24 cellular contexts compared by ENCODE assay signal in the genomic region with DNA sequence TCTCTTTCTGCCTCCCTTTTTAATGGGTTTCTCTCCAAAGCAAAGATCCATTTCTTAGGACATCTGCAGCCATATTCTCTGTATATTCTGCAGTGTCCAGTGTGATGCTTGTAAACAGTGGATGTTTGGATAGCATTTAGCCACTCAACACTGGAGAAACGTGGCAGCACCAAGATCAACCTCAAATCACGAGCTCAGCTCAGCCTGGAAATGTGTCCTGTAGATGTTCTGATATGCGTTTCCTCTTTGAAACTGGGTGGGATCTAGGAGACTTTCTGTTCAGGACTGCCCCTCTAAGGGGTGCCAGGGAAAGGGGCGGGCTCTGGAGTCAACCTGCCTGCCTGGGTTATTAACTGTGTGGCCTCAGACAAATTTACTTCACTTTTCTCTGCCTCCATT.
A peak's percentile ranks its signal among the peaks of the same experiment; 100 is the strongest.
DNase-seq lines count a peak whose midpoint lies in the region; ATAC-seq and TF ChIP-seq lines count a peak whose summit lies in the region.
"Had no signal": no experiment of that assay in that cellular context is flagged by ENCODE, and none has a peak within 500 bp of the region (broad histone marks: within the 10 kb centered on the region; RNA-seq: fewer than 3 reads in every experiment).

No MANE protein-coding gene starts in this region.

- peak overlapping the region; percentile 77 for H3K27ac ChIP-seq in SJSA1
- H3K27ac ChIP-seq in upper lobe of right lung = peak overlapping the region; percentile 24
- no peak overlapping the region for H3K27ac ChIP-seq in psoas muscle
- H3K27ac ChIP-seq: 22Rv1 had no signal

- H3K9me3 ChIP-seq in SJSA1 (replicated peaks) = no peaks in the 10 kb centered on the region
- H3K9me3 ChIP-seq in upper lobe of right lung = no peaks in the 10 kb centered on the region
- H3K9me3 ChIP-seq in psoas muscle = no peaks in the 10 kb centered on the region
- H3K9me3 ChIP-seq: SK-N-SH had no signal

- H3K27me3 ChIP-seq in SJSA1 (replicated peaks) = no peaks in the 10 kb centered on the region
- no peaks in the 10 kb centered on the region for H3K27me3 ChIP-seq in upper lobe of right lung
- no peaks in the 10 kb centered on the region for H3K27me3 ChIP-seq in psoas muscle (ENCODE audit: insufficient read depth in 3 of 3, low read length in 2 of 3)

- H3K4me3 ChIP-seq in SJSA1 = no peak overlapping the region
- no peak overlapping the region for H3K4me3 ChIP-seq in upper lobe of right lung
- H3K4me3 ChIP-seq in psoas muscle = no peak overlapping the region

- H3K4me1 ChIP-seq in SJSA1 (replicated peaks) = peaks cover 44% of the 10 kb centered on the region
- H3K4me1 ChIP-seq in upper lobe of right lung = no peaks in the 10 kb centered on the region
- H3K4me1 ChIP-seq in psoas muscle = no peaks in the 10 kb centered on the region

- no peaks in the 10 kb centered on the region for H3K36me3 ChIP-seq in SJSA1
- H3K36me3 ChIP-seq in upper lobe of right lung = no peaks in the 10 kb centered on the region
- H3K36me3 ChIP-seq in psoas muscle (ENCODE audit: insufficient read depth in 1 of 2, low read depth in 1 of 2) = no peaks in the 10 kb centered on the region

- peak; percentile 9 for DNase-seq in DMS53 (lab: John Stamatoyannopoulos, UW)
- DNase-seq in DMS53 treated with DMSO at 0.1 percent for 48 hours (lab: John Stamatoyannopoulos, UW; ENCODE audit: unreplicated experiment) = no peak
- DNase-seq in SJSA1 (ENCODE audit: low read depth in 1 of 2, low spot score in 2 of 2) = no peak
- DNase-seq in left lobe of liver (ENCODE audit: low spot score) = peak; percentile 16
- no peak for DNase-seq in upper lobe of right lung
- DNase-seq in NCI-H1105 treated with DMSO at 0.1 percent for 48 hours (lab: John Stamatoyannopoulos, UW) = no peak
- no peak for DNase-seq in psoas muscle
- DNase-seq: AML-193; C1 segment of cervical spinal cord; CD8-positive, alpha-beta T cell; DMS153; GDM1; H9; NCI-H1417; NCI-H1694 treated with DMSO at 0.1 percent for 48 hours; NCI-H2081 treated with DMSO at 0.1 percent for 48 hours; NCI-H2171 treated with DMSO at 0.1 percent for 48 hours; NCI-H524 treated with DMSO at 0.1 percent for 48 hours; NCI-H82; SHP77 treated with DMSO at 0.1 percent for 48 hours; SK-N-SH; T-cell had no signal

- TF ChIP-seq CTCF in upper lobe of right lung (IDR thresholded peaks at IDR 0.05) (no peak), psoas muscle (IDR thresholded peaks at IDR 0.05) (no peak)

- ATAC-seq in left lobe of liver (no peak), upper lobe of right lung (no peak), GM21786 (IDR thresholded peaks at IDR 0.05; ENCODE audit: unreplicated experiment) (no peak), psoas muscle (no peak)
- ATAC-seq: CD8-positive, alpha-beta T cell; T-cell had no signal

- 92 to 95% (median 95%) methylated on average over 4 of the region's 4 CpGs for WGBS in psoas muscle, 3 donors

- intact Hi-C loops in upper lobe of right lung (cut with DNase I) (no loop called here), psoas muscle (cut with DNase I) (no loop called here)

Comparison
In these comparisons a context has a peak if more than half of its experiments do, and no peak if none do; other contexts are left out.
1. DNase-seq: peak in DMS53 (single experiment) and left lobe of liver (single experiment); none in DMS53 treated with DMSO at 0.1 percent for 48 hours (single experiment), SJSA1 (0 of 2), upper lobe of right lung (single experiment), NCI-H1105 treated with DMSO at 0.1 percent for 48 hours (single experiment) and psoas muscle (0 of 2).